In the genomic region with DNA sequence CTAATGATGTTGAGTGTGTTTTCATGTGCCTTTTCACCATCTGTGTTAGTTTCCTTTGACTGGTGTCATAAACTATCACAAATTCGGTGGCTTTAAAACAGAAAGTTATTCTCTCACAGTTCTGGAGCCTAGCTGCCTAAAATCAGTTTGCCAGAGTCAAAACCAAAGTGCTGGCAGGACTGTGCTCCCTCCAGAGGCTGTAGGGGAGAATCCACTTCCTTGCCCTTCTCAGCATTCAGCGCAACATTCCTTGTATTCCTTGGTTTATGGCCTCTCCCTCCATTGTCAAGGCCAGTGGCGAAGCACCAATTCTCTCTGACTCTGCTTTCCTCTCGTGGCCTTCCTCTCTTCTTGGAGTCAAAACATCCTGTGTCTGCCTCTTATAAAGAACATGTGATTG, we compare ENCODE assay signal across 11 cellular contexts.
DNase-seq lines count a peak whose midpoint lies in the region; ATAC-seq and TF ChIP-seq lines count a peak whose summit lies in the region.
"Had no signal": no experiment of that assay in that cellular context is flagged by ENCODE, and none has a peak within 500 bp of the region (broad histone marks: within the 10 kb centered on the region; RNA-seq: fewer than 3 reads in every experiment).

No MANE protein-coding gene starts in this region.

- H3K27me3 ChIP-seq in SK-N-SH (ENCODE audit: insufficient read depth) (no peaks in the 10 kb centered on the region), osteoblast (ENCODE audit: insufficient read depth, low read length) (no peaks in the 10 kb centered on the region), gastroesophageal sphincter (no peaks in the 10 kb centered on the region)

- ATAC-seq in GM19397 (IDR thresholded peaks at IDR 0.05; ENCODE audit: unreplicated experiment) = no peak
- no peak for ATAC-seq in gastroesophageal sphincter

- POLR2A ChIA-PET in SK-N-SH (lab: Yijun Ruan, JAX) (no interaction called here), GM10248 (lab: Yijun Ruan, JAX) (no interaction called here)

- H3K27ac ChIP-seq in SK-N-SH (ENCODE audit: low read depth in 2 of 2, low read length in 1 of 2) (no peak overlapping the region), osteoblast (ENCODE audit: low read depth, low read length) (no peak overlapping the region), gastroesophageal sphincter (no peak overlapping the region)

- H3K9me3 ChIP-seq in SK-N-SH (no peaks in the 10 kb centered on the region), osteoblast (ENCODE audit: low read depth, low read length) (no peaks in the 10 kb centered on the region), gastroesophageal sphincter (no peaks in the 10 kb centered on the region)

- DNase-seq in GM04504 (ENCODE audit: low read depth) (peak; percentile 3), SK-N-SH (no peak), foreskin melanocyte (peak; percentile 56), osteoblast (ENCODE audit: insufficient read length, low spot score, missing footprints) (peak; percentile 55), GM10248 (ENCODE audit: extremely low spot score) (no peak), RPMI8226 (no peak)
- DNase-seq: GF-D8, NCI-H510A treated with DMSO at 0.1 percent for 48 hours, T1000 had no signal

- WGBS in SK-N-SH (ENCODE audit: low lambda C conversion rate) = 52% methylated on average over 4 of the region's 4 CpGs
- WGBS in gastroesophageal sphincter (ENCODE audit: low coverage in 1 of 2), 2 donors = 52 to 66% methylated on average over 4 of the region's 4 CpGs

- no peak overlapping the region for H3K9ac ChIP-seq in SK-N-SH

- TF ChIP-seq CTCF in SK-N-SH (IDR thresholded peaks at IDR 0.05) = peak; percentile 37
- TF ChIP-seq CTCF in osteoblast (IDR thresholded peaks at IDR 0.05; ENCODE audit: extremely low read depth, low read depth, low read length) = peak; percentile 61
- no peak for TF ChIP-seq CTCF in GM10248 (IDR thresholded peaks at IDR 0.05; ENCODE audit: control extremely low read depth, extremely low read depth, low read depth, missing control alignments)
- peak in 1 of 4 experiments; percentile 13 for TF ChIP-seq CTCF in gastroesophageal sphincter (IDR thresholded peaks at IDR 0.05)

- H3K9me2 ChIP-seq in SK-N-SH = no peaks in the 10 kb centered on the region; the same call in 1 of the 2 replicates

- H3K79me2 ChIP-seq in SK-N-SH (ENCODE audit: insufficient read depth) = no peaks in the 10 kb centered on the region
- no peaks in the 10 kb centered on the region for H3K79me2 ChIP-seq in osteoblast (ENCODE audit: insufficient read depth, low read length)

- H3K4me1 ChIP-seq in SK-N-SH (ENCODE audit: control insufficient read depth in 1 of 2, insufficient read depth in 2 of 2, low read depth in 1 of 2, low read length in 1 of 2) (peaks cover 7% of the 10 kb centered on the region in 2 experiments; a peak in 3 of 4 replicates), osteoblast (ENCODE audit: insufficient read depth, low read length) (no peaks in the 10 kb centered on the region), gastroesophageal sphincter (peaks cover 0 to 11% (median 0%) of the 10 kb centered on the region in 3 donors)

- no peak overlapping the region for H3K4me2 ChIP-seq in SK-N-SH
- peak overlapping the region; percentile 70 for H3K4me2 ChIP-seq in osteoblast (ENCODE audit: insufficient read depth, low read length)

- no peak for TF ChIP-seq POLR2A in gastroesophageal sphincter (IDR thresholded peaks at IDR 0.05)

- peak; percentile 41 for TF ChIP-seq RAD21 in SK-N-SH (IDR thresholded peaks at IDR 0.05; ENCODE audit: low read length)

- peaks cover 3% of the 10 kb centered on the region for H3F3A ChIP-seq in SK-N-SH (replicated peaks; ENCODE audit: insufficient read depth)

- H3K4me3 ChIP-seq in SK-N-SH (ENCODE audit: low read depth in 2 of 2, low read length in 1 of 2) (no peak overlapping the region), osteoblast (ENCODE audit: insufficient read depth, low read length) (peak overlapping the region; percentile 61), gastroesophageal sphincter (no peak overlapping the region)

- H3K36me3 ChIP-seq in SK-N-SH (replicated peaks in 1 of 2; ENCODE audit: control insufficient read depth in 1 of 2, insufficient read depth in 2 of 2, low read length in 1 of 2) = no peaks in the 10 kb centered on the region
- H3K36me3 ChIP-seq in osteoblast (ENCODE audit: insufficient read depth, low read length) = no peaks in the 10 kb centered on the region
- no peaks in the 10 kb centered on the region for H3K36me3 ChIP-seq in gastroesophageal sphincter

- H4K20me1 ChIP-seq in SK-N-SH (ENCODE audit: insufficient read depth) = no peaks in the 10 kb centered on the region
- H4K20me1 ChIP-seq in osteoblast (ENCODE audit: insufficient read depth, low read length) = no peaks in the 10 kb centered on the region

- H2AFZ ChIP-seq in SK-N-SH (ENCODE audit: low read depth) = no peak overlapping the region
- H2AFZ ChIP-seq in osteoblast (ENCODE audit: low read length) = peak overlapping the region; percentile 90

- CTCF ChIA-PET in SK-N-SH (lab: Yijun Ruan, JAX) = interaction anchor here (1.1 kb wide), 1 partner anchor 19 kb away, joined by 3 read pairs; no protein-coding TSS in a partner anchor
- CTCF ChIA-PET in GM10248 (lab: Yijun Ruan, JAX) = interaction anchor here (1.8 kb wide), 1 partner anchor 17 kb away, joined by 5 read pairs; no protein-coding TSS in a partner anchor

- no peak for TF ChIP-seq EP300 in SK-N-SH (IDR thresholded peaks at IDR 0.05; ENCODE audit: borderline replicate concordance in 1 of 2, low read depth in 1 of 2, low read length in 1 of 2)
- no peak for TF ChIP-seq EP300 in gastroesophageal sphincter (IDR thresholded peaks at IDR 0.05)

TF ChIP-seq in SK-N-SH, 30 proteins besides CTCF, POLR2A, EP300 and RAD21:
- TF ChIP-seq RXRA (IDR thresholded peaks at IDR 0.05; ENCODE audit: borderline replicate concordance, low read depth) = no peak
- no peak for TF ChIP-seq MEF2A (IDR thresholded peaks at IDR 0.05; ENCODE audit: borderline replicate concordance, low read depth)
- no peak for TF ChIP-seq FOSL2 (IDR thresholded peaks at IDR 0.05; ENCODE audit: borderline replicate concordance, low read depth)
- TF ChIP-seq TCF12 (IDR thresholded peaks at IDR 0.05) = no peak
- TF ChIP-seq SMC3 (IDR thresholded peaks at IDR 0.05; ENCODE audit: low read depth, low read length) = no peak
- TF ChIP-seq GABPA (IDR thresholded peaks at IDR 0.05; ENCODE audit: low read depth) = no peak
- TF ChIP-seq, protein P1, sequence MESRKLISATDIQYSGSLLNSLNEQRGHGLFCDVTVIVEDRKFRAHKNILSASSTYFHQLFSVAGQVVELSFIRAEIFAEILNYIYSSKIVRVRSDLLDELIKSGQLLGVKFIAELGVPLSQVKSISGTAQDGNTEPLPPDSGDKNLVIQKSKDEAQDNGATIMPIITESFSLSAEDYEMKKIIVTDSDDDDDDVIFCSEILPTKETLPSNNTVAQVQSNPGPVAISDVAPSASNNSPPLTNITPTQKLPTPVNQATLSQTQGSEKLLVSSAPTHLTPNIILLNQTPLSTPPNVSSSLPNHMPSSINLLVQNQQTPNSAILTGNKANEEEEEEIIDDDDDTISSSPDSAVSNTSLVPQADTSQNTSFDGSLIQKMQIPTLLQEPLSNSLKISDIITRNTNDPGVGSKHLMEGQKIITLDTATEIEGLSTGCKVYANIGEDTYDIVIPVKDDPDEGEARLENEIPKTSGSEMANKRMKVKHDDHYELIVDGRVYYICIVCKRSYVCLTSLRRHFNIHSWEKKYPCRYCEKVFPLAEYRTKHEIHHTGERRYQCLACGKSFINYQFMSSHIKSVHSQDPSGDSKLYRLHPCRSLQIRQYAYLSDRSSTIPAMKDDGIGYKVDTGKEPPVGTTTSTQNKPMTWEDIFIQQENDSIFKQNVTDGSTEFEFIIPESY (IDR thresholded peaks at IDR 0.05; ENCODE audit: borderline replicate concordance, low read depth) = no peak
- no peak for TF ChIP-seq NFIC (IDR thresholded peaks at IDR 0.05; ENCODE audit: borderline replicate concordance)
- TF ChIP-seq, protein P2, sequence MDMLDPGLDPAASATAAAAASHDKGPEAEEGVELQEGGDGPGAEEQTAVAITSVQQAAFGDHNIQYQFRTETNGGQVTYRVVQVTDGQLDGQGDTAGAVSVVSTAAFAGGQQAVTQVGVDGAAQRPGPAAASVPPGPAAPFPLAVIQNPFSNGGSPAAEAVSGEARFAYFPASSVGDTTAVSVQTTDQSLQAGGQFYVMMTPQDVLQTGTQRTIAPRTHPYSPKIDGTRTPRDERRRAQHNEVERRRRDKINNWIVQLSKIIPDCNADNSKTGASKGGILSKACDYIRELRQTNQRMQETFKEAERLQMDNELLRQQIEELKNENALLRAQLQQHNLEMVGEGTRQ (IDR thresholded peaks at IDR 0.05; ENCODE audit: borderline replicate concordance, low read depth, low read length) = no peak
- no peak for TF ChIP-seq SIN3A (IDR thresholded peaks at IDR 0.05; ENCODE audit: borderline replicate concordance, low read depth, low read length)

Comparison
In these comparisons a context has a peak if more than half of its experiments do, and no peak if none do; other contexts are left out.
1. DNase-seq: peak in GM04504 (single experiment), foreskin melanocyte (single experiment) and osteoblast (single experiment); none in SK-N-SH (single experiment), GM10248 (single experiment) and RPMI8226 (single experiment).